Comparison of ENCODE assay signal across 1 cellular context in the genomic region with DNA sequence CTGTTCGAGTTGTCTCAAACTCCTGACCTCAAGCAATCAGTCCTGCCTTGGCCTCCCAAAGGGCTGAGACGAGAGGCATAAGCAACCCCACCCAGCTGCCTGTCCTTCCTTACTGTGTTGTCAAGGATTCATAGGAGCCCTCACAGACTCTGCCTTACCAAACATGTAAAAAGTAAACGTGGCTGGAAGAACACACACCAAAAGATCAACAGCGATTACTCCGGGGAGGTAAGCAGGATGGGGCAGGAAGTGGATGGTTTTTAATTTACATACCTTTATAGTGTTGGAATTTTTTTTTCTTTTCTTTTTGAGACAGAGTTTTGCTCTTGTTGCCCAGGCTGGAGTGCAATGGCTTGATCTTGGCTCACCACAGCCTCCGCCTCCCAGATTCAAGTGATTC.
TF ChIP-seq lines count a peak whose summit lies in the region.

No MANE protein-coding gene starts in this region.

TF ChIP-seq in H1, 55 proteins besides CTCF, POLR2A, EP300 and RAD21:
- TF ChIP-seq, protein P1, sequence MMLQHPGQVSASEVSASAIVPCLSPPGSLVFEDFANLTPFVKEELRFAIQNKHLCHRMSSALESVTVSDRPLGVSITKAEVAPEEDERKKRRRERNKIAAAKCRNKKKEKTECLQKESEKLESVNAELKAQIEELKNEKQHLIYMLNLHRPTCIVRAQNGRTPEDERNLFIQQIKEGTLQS (IDR thresholded peaks at IDR 0.05; ENCODE audit: insufficient read depth, low read depth, low read length) = no peak
